Comparison of ENCODE assay signal across 24 cellular contexts in genomic region chr6:27392623-27393022, GRCh38. TPM values are rescaled to one million over a fixed set of nuclear protein-coding genes. Genes with fewer than 3 reads are reported as not detected.
DNase-seq lines count a peak whose midpoint lies in the region; ATAC-seq and TF ChIP-seq lines count a peak whose summit lies in the region.
"Had no signal": no experiment of that assay in that cellular context is flagged by ENCODE, and none has a peak within 500 bp of the region (broad histone marks: within the 10 kb centered on the region; RNA-seq: fewer than 3 reads in every experiment).

No MANE protein-coding gene starts in this region.

- POLR2A ChIA-PET in HEK293 (lab: Yijun Ruan, JAX), result no interaction called here

- DNase-seq in ELF-1 (ENCODE audit: low read depth, low spot score), result peak; percentile 10
- peak; percentile 4 for DNase-seq in SK-N-DZ (ENCODE audit: low spot score)
- DNase-seq in left kidney (ENCODE audit: low read depth, low spot score), result peak; percentile 39
- DNase-seq in epidermal melanocyte (ENCODE audit: insufficient read length, low spot score), result no peak
- DNase-seq in RKO (ENCODE audit: low spot score), result no peak
- no peak for DNase-seq in prostate gland (ENCODE audit: low spot score)
- DNase-seq: 8988T; ACHN; BE2C; C1 segment of cervical spinal cord; CD4-positive, alpha-beta memory T cell; CD4-positive, CD25-positive, alpha-beta regulatory T cell; CD8-positive, alpha-beta memory T cell; COR-L47; DMS 273 treated with DMSO at 0.1 percent for 48 hours; DMS153; DMS53; DMS79; DND-41; EL; GF-D8 had no signal

- no peaks in the 10 kb centered on the region; the same call in 1 of the 2 replicates for H3K9me3 ChIP-seq in HEK293 (ENCODE audit: control insufficient read depth, insufficient read depth, low read depth, low read length)
- no peaks in the 10 kb centered on the region for H3K9me3 ChIP-seq in prostate gland
- H3K9me3 ChIP-seq: BE2C had no signal

- H3K36me3 ChIP-seq in HEK293 (ENCODE audit: control insufficient read depth in 2 of 2, insufficient read depth in 1 of 2, low read length in 2 of 2), result peaks cover 3 to 15% of the 10 kb centered on the region in 2 experiments; a peak in 1 of 3 replicates
- no peaks in the 10 kb centered on the region for H3K36me3 ChIP-seq in prostate gland
- H3K36me3 ChIP-seq: BE2C had no signal

- TF ChIP-seq POLR2A in prostate gland (IDR thresholded peaks at IDR 0.05), result no peak

- H3K27me3 ChIP-seq in prostate gland (replicated peaks; ENCODE audit: insufficient read depth), result no peaks in the 10 kb centered on the region
- H3K27me3 ChIP-seq: BE2C, BLaER1 had no signal

- H3K4me1 ChIP-seq in HEK293 (ENCODE audit: control insufficient read depth, insufficient read depth, low read length) (no peaks in the 10 kb centered on the region), prostate gland (replicated peaks) (no peaks in the 10 kb centered on the region)
- H3K4me1 ChIP-seq: BE2C, BLaER1 had no signal

- no peak overlapping the region for H3K27ac ChIP-seq in HEK293 (ENCODE audit: extremely low read depth, low read depth, low read length)
- H3K27ac ChIP-seq in prostate gland, result no peak overlapping the region
- H3K27ac ChIP-seq: BLaER1 had no signal

- no peak for TF ChIP-seq CTCF in HEK293 (tag by site-specific recombination; IDR thresholded peaks at IDR 0.05)
- no peak for TF ChIP-seq CTCF in prostate gland (IDR thresholded peaks at IDR 0.05)

- WGBS in prostate gland, result 54% methylated on average over 1 of the region's 1 CpG

- ATAC-seq in GM18907 (IDR thresholded peaks at IDR 0.05; ENCODE audit: unreplicated experiment), result no peak

- no peak overlapping the region for H3K4me3 ChIP-seq in HEK293 (ENCODE audit: low read depth, low read length)
- no peak overlapping the region for H3K4me3 ChIP-seq in prostate gland
- H3K4me3 ChIP-seq: BLaER1 had no signal

- intact Hi-C loops in prostate gland (cut with DNase I), result no loop called here

- CTCF ChIA-PET in HEK293 (lab: Yijun Ruan, JAX), result no interaction called here

TF ChIP-seq in HEK293, 187 proteins besides CTCF, POLR2A, EP300 and RAD21:
- peak; percentile 22; the same call in 1 of the 2 replicates for TF ChIP-seq ZNF350 (tag by site-specific recombination; IDR thresholded peaks at IDR 0.05)
- TF ChIP-seq ZNF37A (tag by site-specific recombination; IDR thresholded peaks at IDR 0.05), result peak; percentile 47; the same call in 1 of the 2 replicates
- no peak for TF ChIP-seq ZNF596 (tag by site-specific recombination; IDR thresholded peaks at IDR 0.05)

RNA-seq across cellular contexts. Expression of gene ZNF391, which starts 4.1 kb away (rescaled TPM):
- polyA plus RNA-seq in SK-N-DZ (2014; cell fraction: cytosol; rRNA removed), result 2.8 and 7.7 TPM in 2 replicates
- 1.5 and 1.8 TPM in 2 replicates for polyA plus RNA-seq in SK-N-DZ (2014; cell fraction: nucleus; rRNA removed)
- 1 to 10 TPM; 5.6 to 6.7 TPM for total RNA-seq in prostate gland

Comparison
In these comparisons a context has a peak if more than half of its experiments do, and no peak if none do; other contexts are left out.
1. DNase-seq: peak in ELF-1 (single experiment), SK-N-DZ (single experiment) and left kidney (single experiment); none in epidermal melanocyte (single experiment), RKO (single experiment) and prostate gland (single experiment).